Comparison of ENCODE assay signal across 15 cellular contexts in the genomic region with DNA sequence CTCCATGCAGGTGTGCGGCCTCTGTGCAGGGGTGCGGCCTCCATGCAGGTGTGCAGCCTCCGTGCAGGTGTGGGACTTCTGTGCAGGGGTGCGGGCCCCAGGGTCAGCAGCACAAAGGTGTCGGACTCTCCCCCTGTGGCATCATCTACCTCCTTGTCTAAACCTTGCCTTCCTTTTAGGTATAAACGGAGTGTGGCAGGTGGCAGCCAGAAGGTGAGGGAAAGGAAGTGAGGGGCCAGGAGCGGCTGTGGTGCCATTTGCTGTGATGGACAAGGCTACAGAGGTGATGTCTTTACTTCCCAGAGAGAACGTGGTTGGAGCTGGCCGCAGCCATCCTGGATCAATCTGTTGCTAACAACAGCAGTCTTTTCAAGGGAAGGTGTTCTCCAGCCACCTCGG. TPM values are rescaled to one million over a fixed set of nuclear protein-coding genes. Genes with fewer than 3 reads are reported as not detected.
DNase-seq lines count a peak whose midpoint lies in the region; TF ChIP-seq lines count a peak whose summit lies in the region.
"Had no signal": no experiment of that assay in that cellular context is flagged by ENCODE, and none has a peak within 500 bp of the region (broad histone marks: within the 10 kb centered on the region; RNA-seq: fewer than 3 reads in every experiment).

No MANE protein-coding gene starts in this region.

- H3K27me3 ChIP-seq in HUES48 (ENCODE audit: control insufficient read depth, insufficient read depth, low read length) = no peaks in the 10 kb centered on the region
- H3K27me3 ChIP-seq in iPS DF 6.9 (ENCODE audit: control insufficient read depth, insufficient read depth, low read length) = no peaks in the 10 kb centered on the region
- peaks cover 0 to 36% (median 0%) of the 10 kb centered on the region in 3 experiments for H3K27me3 ChIP-seq in neuronal stem cell (ENCODE audit: control insufficient read depth in 3 of 3, insufficient read depth in 3 of 3, low read depth in 1 of 3, low read length in 3 of 3)

- H3K36me3 ChIP-seq in HUES48 (ENCODE audit: control insufficient read depth, insufficient read depth, low read length) = peaks cover 25% of the 10 kb centered on the region
- no peaks in the 10 kb centered on the region; the same call in 1 of the 2 replicates for H3K36me3 ChIP-seq in iPS DF 6.9 (ENCODE audit: control insufficient read depth, insufficient read depth, low read length)
- no peaks in the 10 kb centered on the region for H3K36me3 ChIP-seq in neuronal stem cell (replicated peaks in 1 of 2; ENCODE audit: control insufficient read depth in 2 of 2, insufficient read depth in 2 of 2, low read length in 2 of 2)

- no peak overlapping the region for H3K18ac ChIP-seq in neuronal stem cell (ENCODE audit: low read length)

- DNase-seq in D341Med (ENCODE audit: low spot score) (peak; percentile 22), iPS DF 6.9 (ENCODE audit: low read depth, low spot score) (no peak), neuronal stem cell (ENCODE audit: low spot score) (no peak), DMS153 (lab: John Stamatoyannopoulos, UW) (no peak), HEK293T (ENCODE audit: extremely low spot score) (no peak), ecto neural progenitor cell (ENCODE audit: low spot score) (no peak)
- DNase-seq: ACHN; CD4-positive, CD25-positive, alpha-beta regulatory T cell; DMS 273 treated with DMSO at 0.1 percent for 48 hours; DMS79; GM23248; HCEC 1CT had no signal

- no peaks in the 10 kb centered on the region for H3K79me1 ChIP-seq in neuronal stem cell (ENCODE audit: low read depth, low read length)

- H3K14ac ChIP-seq in neuronal stem cell (ENCODE audit: low read length) = no peak overlapping the region

- H3K27ac ChIP-seq in HUES48 (ENCODE audit: low read depth, low read length) = peak overlapping the region; percentile 67
- peak overlapping the region; percentile 60 for H3K27ac ChIP-seq in iPS DF 6.9 (ENCODE audit: low read length)
- no peak overlapping the region for H3K27ac ChIP-seq in neuronal stem cell (replicated peaks; ENCODE audit: low read length)
- H3K27ac ChIP-seq: BLaER1 treated with 17β-estradiol and CSF1 and Interleukin-3, amounts not matched to agents 10 nM and 100 nM; GM23248 had no signal

- no peak overlapping the region for H2BK5ac ChIP-seq in neuronal stem cell (ENCODE audit: low read length)

- no peak overlapping the region for H2BK15ac ChIP-seq in neuronal stem cell (ENCODE audit: low read length)

- peaks cover 5% of the 10 kb centered on the region; the same call in 1 of the 2 replicates for H3K9me3 ChIP-seq in HUES48 (ENCODE audit: control insufficient read depth, insufficient read depth, low read length)
- H3K9me3 ChIP-seq in iPS DF 6.9 (ENCODE audit: control insufficient read depth, insufficient read depth, low read length) = no peaks in the 10 kb centered on the region
- no peaks in the 10 kb centered on the region for H3K9me3 ChIP-seq in neuronal stem cell (replicated peaks in 1 of 2; ENCODE audit: control insufficient read depth in 2 of 2, insufficient read depth in 1 of 2, low read depth in 1 of 2, low read length in 2 of 2)

- no peak overlapping the region for H3K4ac ChIP-seq in neuronal stem cell (ENCODE audit: low read length)

- WGBS in iPS DF 6.9 (ENCODE audit: insufficient coverage, insufficient read length) = no CpG with 5 or more reads among the region's 10 CpGs
- WGBS in neuronal stem cell (ENCODE audit: extremely low coverage in 2 of 2, insufficient read length in 2 of 2, insufficient replicate concordance in 1 of 2), 2 donors = no CpG with 5 or more reads among the region's 10 CpGs

- peak overlapping the region; percentile 85 for H2AK5ac ChIP-seq in neuronal stem cell (ENCODE audit: low read depth, low read length)

- H3K4me2 ChIP-seq in neuronal stem cell (ENCODE audit: insufficient read depth, low read length, poor library complexity, severe bottlenecking) = no peak overlapping the region
- H3K4me2 ChIP-seq: BLaER1 treated with 17β-estradiol and CSF1 and Interleukin-3, amounts not matched to agents 10 nM and 100 nM had no signal

- CTCF ChIA-PET in HEK293T (lab: Yijun Ruan, JAX) = no interaction called here

- H2BK12ac ChIP-seq in neuronal stem cell (ENCODE audit: low read length) = no peak overlapping the region

- no peak overlapping the region for H2BK120ac ChIP-seq in neuronal stem cell (ENCODE audit: low read depth, low read length)

- H3K4me1 ChIP-seq in HUES48 (ENCODE audit: control insufficient read depth, insufficient read depth, low read length) (peaks cover 44% of the 10 kb centered on the region), iPS DF 6.9 (ENCODE audit: control insufficient read depth, insufficient read depth, low read length) (peaks cover 9% of the 10 kb centered on the region), neuronal stem cell (ENCODE audit: control insufficient read depth in 2 of 2, insufficient read depth in 1 of 2, low read depth in 1 of 2, low read length in 2 of 2) (peaks cover 0 to 2% of the 10 kb centered on the region in 2 donors)

- H3K9ac ChIP-seq in HUES48 (ENCODE audit: low read depth, low read length) (peak overlapping the region; percentile 56; the same call in 1 of the 2 replicates), neuronal stem cell (ENCODE audit: low read depth, low read length, poor library complexity) (no peak overlapping the region)
- H3K9ac ChIP-seq: BLaER1 treated with 17β-estradiol and CSF1 and Interleukin-3, amounts not matched to agents 10 nM and 100 nM; GM23248 had no signal

- POLR2A ChIA-PET in HEK293T (lab: Yijun Ruan, JAX) = no interaction called here

- no peak overlapping the region for H3K4me3 ChIP-seq in HUES48 (ENCODE audit: low read depth, low read length)
- H3K4me3 ChIP-seq in iPS DF 6.9 (ENCODE audit: low read length) = no peak overlapping the region
- H3K4me3 ChIP-seq in neuronal stem cell (ENCODE audit: low read length in 2 of 2) = no peak overlapping the region
- H3K4me3 ChIP-seq: BLaER1 treated with 17β-estradiol and CSF1 and Interleukin-3, amounts not matched to agents 10 nM and 100 nM; GM12878; GM23248 had no signal

- peak overlapping the region; percentile 23 for H4K8ac ChIP-seq in neuronal stem cell (ENCODE audit: low read depth, low read length)

- no peak overlapping the region for H4K91ac ChIP-seq in neuronal stem cell (ENCODE audit: low read depth, low read length, poor library complexity)

- H2AFZ ChIP-seq in neuronal stem cell (ENCODE audit: low read length) = no peak overlapping the region
- H2AFZ ChIP-seq: GM23248 had no signal

- H3K23ac ChIP-seq in neuronal stem cell (ENCODE audit: low read depth, low read length, poor library complexity) = peak overlapping the region; percentile 10

TF ChIP-seq in HEK293T, 16 proteins besides CTCF, POLR2A, EP300 and RAD21:
- TF ChIP-seq FOXM1 (IDR thresholded peaks at IDR 0.05; ENCODE audit: borderline replicate concordance) (no peak), CTBP1 (IDR thresholded peaks at IDR 0.05; ENCODE audit: borderline replicate concordance) (no peak), BHLHE40 (IDR thresholded peaks at IDR 0.05; ENCODE audit: borderline replicate concordance) (no peak), SUZ12 (IDR thresholded peaks at IDR 0.05) (no peak), LEF1 (IDR thresholded peaks at IDR 0.05; ENCODE audit: borderline replicate concordance) (no peak), SP1 (IDR thresholded peaks at IDR 0.05) (no peak), NFRKB (IDR thresholded peaks at IDR 0.05) (no peak), ZNF384 (IDR thresholded peaks at IDR 0.05) (no peak), L3MBTL2 (conservative IDR thresholded peaks at IDR 0.05) (no peak), FOXA1 (IDR thresholded peaks at IDR 0.05) (no peak), TARDBP (IDR thresholded peaks at IDR 0.05) (no peak)
- TF ChIP-seq, protein P1, sequence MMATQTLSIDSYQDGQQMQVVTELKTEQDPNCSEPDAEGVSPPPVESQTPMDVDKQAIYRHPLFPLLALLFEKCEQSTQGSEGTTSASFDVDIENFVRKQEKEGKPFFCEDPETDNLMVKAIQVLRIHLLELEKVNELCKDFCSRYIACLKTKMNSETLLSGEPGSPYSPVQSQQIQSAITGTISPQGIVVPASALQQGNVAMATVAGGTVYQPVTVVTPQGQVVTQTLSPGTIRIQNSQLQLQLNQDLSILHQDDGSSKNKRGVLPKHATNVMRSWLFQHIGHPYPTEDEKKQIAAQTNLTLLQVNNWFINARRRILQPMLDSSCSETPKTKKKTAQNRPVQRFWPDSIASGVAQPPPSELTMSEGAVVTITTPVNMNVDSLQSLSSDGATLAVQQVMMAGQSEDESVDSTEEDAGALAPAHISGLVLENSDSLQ (IDR thresholded peaks at IDR 0.05) = no peak

RNA-seq across cellular contexts. Expression of a gene that starts 9.1 kb away (rescaled TPM):
- polyA plus RNA-seq in neuronal stem cell (2013, experiment 1 of 2) = 1.5 TPM
- 1.2 TPM for polyA plus RNA-seq in neuronal stem cell (2013, experiment 2 of 2)
- polyA plus RNA-seq: CD4-positive, CD25-positive, alpha-beta regulatory T cell had no signal

RNA-seq across cellular contexts. Expression of a gene that starts 57.8 kb away (rescaled TPM):
- polyA plus RNA-seq in neuronal stem cell (2013, experiment 1 of 2) = 6.3 TPM
- polyA plus RNA-seq in neuronal stem cell (2013, experiment 2 of 2) = 5.6 TPM
